Comparison of ENCODE assay signal across 8 cellular contexts in the genomic region with DNA sequence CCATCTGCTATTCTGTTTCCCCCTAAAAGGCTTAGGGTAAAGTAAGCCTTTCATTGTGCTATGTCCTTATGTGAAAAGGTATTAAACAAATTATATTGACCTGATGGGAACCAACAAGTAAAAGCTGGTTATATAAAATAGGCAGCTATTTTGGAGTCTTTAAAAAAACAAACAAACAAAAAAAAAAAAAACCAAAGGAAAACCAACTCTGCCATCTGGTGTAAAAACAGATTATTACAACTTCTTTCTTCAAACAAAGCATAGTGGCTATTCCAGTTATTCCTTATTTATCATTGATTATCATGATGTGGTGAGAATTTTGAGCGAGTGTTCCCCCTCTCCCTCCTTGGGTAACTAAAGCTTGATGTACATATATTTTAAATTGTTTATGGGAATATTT.
A peak's percentile ranks its signal among the peaks of the same experiment; 100 is the strongest.
DNase-seq lines count a peak whose midpoint lies in the region; ATAC-seq and TF ChIP-seq lines count a peak whose summit lies in the region.

No MANE protein-coding gene starts in this region.

- H3F3A ChIP-seq in PC-3 (ENCODE audit: low read length, unreplicated experiment), result no peaks in the 10 kb centered on the region

- DNase-seq in NOMO-1 treated with DMSO at 0.1 percent for 48 hours (lab: John Stamatoyannopoulos, UW; ENCODE audit: unreplicated experiment), result peak; percentile 3
- no peak for DNase-seq in NOMO-1 treated with dmso at 0.1 percent for 144 hours (lab: John Stamatoyannopoulos, UW; ENCODE audit: unreplicated experiment)
- DNase-seq in PC-3, result peak; percentile 67
- DNase-seq in fibroblast of peridontal ligament (ENCODE audit: extremely low read depth), result peak; percentile 72
- no peak for DNase-seq in thoracic aorta (ENCODE audit: low spot score)
- no peak for DNase-seq in ecto neural progenitor cell (ENCODE audit: low spot score)
- no peak for DNase-seq in activated naive CD8-positive, alpha-beta T cell treated with anti-CD3 and anti-CD28 coated beads, Interleukin-2, amount 50 U/mL, for 24 hours

- H3K27me3 ChIP-seq in PC-3 (ENCODE audit: low read length) (no peaks in the 10 kb centered on the region), thoracic aorta (replicated peaks; ENCODE audit: insufficient read depth) (no peaks in the 10 kb centered on the region)

- no peak overlapping the region for H3K27ac Mint-ChIP-seq in activated naive CD8-positive, alpha-beta T cell treated with anti-CD3 and anti-CD28 coated beads, Interleukin-2, amount 50 U/mL, for 24 hours

- no peaks in the 10 kb centered on the region for H3K36me3 Mint-ChIP-seq in activated naive CD8-positive, alpha-beta T cell treated with anti-CD3 and anti-CD28 coated beads, Interleukin-2, amount 50 U/mL, for 24 hours (ENCODE audit: low read depth)

- peak; percentile 88 for TF ChIP-seq CTCF in PC-3 (conservative IDR thresholded peaks at IDR 0.05; ENCODE audit: low read depth, low read length)
- TF ChIP-seq CTCF in thoracic aorta (IDR thresholded peaks at IDR 0.05), result peak; percentile 56

- ATAC-seq in PC-3, result no peak
- no peak for ATAC-seq in thoracic aorta (ENCODE audit: insufficient number of reproducible peaks, low FRiP score, low read depth)
- ATAC-seq in HG03095 (IDR thresholded peaks at IDR 0.05; ENCODE audit: unreplicated experiment), result no peak
- no peak for ATAC-seq in activated naive CD8-positive, alpha-beta T cell treated with anti-CD3 and anti-CD28 coated beads, Interleukin-2, amount 50 U/mL, for 24 hours

- H3K4me1 ChIP-seq in PC-3 (ENCODE audit: insufficient read depth, low read length) (no peaks in the 10 kb centered on the region), thoracic aorta (ENCODE audit: control insufficient read depth in 1 of 2, low read depth in 2 of 2) (peaks cover 5 to 25% of the 10 kb centered on the region in 2 donors)

- H3K27me3 Mint-ChIP-seq in activated naive CD8-positive, alpha-beta T cell treated with anti-CD3 and anti-CD28 coated beads, Interleukin-2, amount 50 U/mL, for 24 hours, result no peaks in the 10 kb centered on the region

- CTCF ChIA-PET in PC-3 (lab: Charles Lee), result interaction anchor here (0.6 to 1.6 kb wide), 11 partner anchors 65 to 253 kb away, joined by 3 to 8 read pairs (median 5); no protein-coding TSS in a partner anchor

- H3K9me3 ChIP-seq in PC-3 (ENCODE audit: low read length) (no peaks in the 10 kb centered on the region), thoracic aorta (no peaks in the 10 kb centered on the region)

- no peak overlapping the region for H3K9ac ChIP-seq in PC-3 (ENCODE audit: low read length)

- H3K79me2 ChIP-seq in PC-3 (ENCODE audit: low read length), result no peaks in the 10 kb centered on the region

- H2AFZ ChIP-seq in PC-3 (ENCODE audit: low read length), result no peak overlapping the region

- no peaks in the 10 kb centered on the region for H3K9me3 Mint-ChIP-seq in activated naive CD8-positive, alpha-beta T cell treated with anti-CD3 and anti-CD28 coated beads, Interleukin-2, amount 50 U/mL, for 24 hours

- H3K4me3 ChIP-seq in PC-3 (ENCODE audit: low read length) (no peak overlapping the region), thoracic aorta (no peak overlapping the region)

- no peaks in the 10 kb centered on the region for H4K20me1 ChIP-seq in PC-3 (ENCODE audit: low read length)

- POLR2A ChIA-PET in PC-3 (lab: Charles Lee; ENCODE audit: unreplicated experiment), result interaction anchor here (0.5 kb wide), 1 partner anchor 126 kb away, joined by 3 read pairs; no protein-coding TSS in a partner anchor

- H3K4me2 ChIP-seq in PC-3 (ENCODE audit: low read length), result no peak overlapping the region

- intact Hi-C loops in PC-3 (cut with micrococcal nuclease), result loop anchor here (1.0 to 2.0 kb wide), 4 partner anchors 66 to 176 kb away; no protein-coding TSS in a partner anchor

- no peaks in the 10 kb centered on the region for H3K36me3 ChIP-seq in PC-3 (ENCODE audit: low read depth, low read length)
- H3K36me3 ChIP-seq in thoracic aorta, result no peaks in the 10 kb centered on the region

- H3K9me2 ChIP-seq in PC-3 (replicated peaks; ENCODE audit: low read length), result no peaks in the 10 kb centered on the region

- H3K4me3 Mint-ChIP-seq in activated naive CD8-positive, alpha-beta T cell treated with anti-CD3 and anti-CD28 coated beads, Interleukin-2, amount 50 U/mL, for 24 hours, result no peak overlapping the region

- BruUV-seq in PC-3 (replicated peaks; lab: Mats Ljungman, UMichigan), result no TSS peak

- H3K27ac ChIP-seq in PC-3 (ENCODE audit: low read length), result no peak overlapping the region
- no peak overlapping the region for H3K27ac ChIP-seq in thoracic aorta

- no peaks in the 10 kb centered on the region for H3K4me1 Mint-ChIP-seq in activated naive CD8-positive, alpha-beta T cell treated with anti-CD3 and anti-CD28 coated beads, Interleukin-2, amount 50 U/mL, for 24 hours

Comparison
In these comparisons a context has a peak if more than half of its experiments do, and no peak if none do; other contexts are left out.
1. DNase-seq: peak in NOMO-1 treated with DMSO at 0.1 percent for 48 hours (single experiment), PC-3 (single experiment) and fibroblast of peridontal ligament (single experiment); none in NOMO-1 treated with dmso at 0.1 percent for 144 hours (single experiment), thoracic aorta (single experiment), ecto neural progenitor cell (single experiment) and activated naive CD8-positive, alpha-beta T cell treated with anti-CD3 and anti-CD28 coated beads, Interleukin-2, amount 50 U/mL, for 24 hours (single experiment).